Comparison of ENCODE assay signal across 20 cellular contexts in genomic region chr3:33989229-33989628, GRCh38.
"Had no signal": no experiment of that assay in that cellular context is flagged by ENCODE, and none has a peak within 500 bp of the region (broad histone marks: within the 10 kb centered on the region; RNA-seq: fewer than 3 reads in every experiment).

No MANE protein-coding gene starts in this region.

- DNase-seq: effector memory CD4-positive, alpha-beta T cell; foreskin keratinocyte; hippocampal formation; kidney glomerular epithelial cell; mesendoderm; naive B cell; psoas muscle; retina; right lobe of liver; stimulated activated CD4-positive, alpha-beta T cell treated with anti-CD3 and anti-CD28 coated beads, Interleukin-4, amount 100 ng/mL, for 1 hour; stimulated activated CD8-positive, alpha-beta memory T cell treated with anti-CD3 and anti-CD28 coated beads, Interleukin-4, amount 100 ng/mL, for 48 hours; stimulated activated naive CD8-positive, alpha-beta T cell treated with anti-CD3 and anti-CD28 coated beads, Interleukin-15, Interleukin-2, amounts not matched to agents 100 U/mL and 50 U/mL, for 24 hours; thyroid gland had no signal

- FAIRE-seq: islet of Langerhans, urothelium cell line had no signal

- H3K4me3 ChIP-seq: heart left ventricle, psoas muscle, right lobe of liver, suprapubic skin, thyroid gland had no signal

- ATAC-seq: foreskin keratinocyte; heart left ventricle; psoas muscle; right lobe of liver; stimulated activated effector memory CD8-positive, alpha-beta T cell treated with anti-CD3 and anti-CD28 coated beads, Interleukin-12 subunit alpha, Interleukin-12 subunit beta, amount 100 ng/mL, for 72 hours; stimulated activated naive CD8-positive, alpha-beta T cell treated with anti-CD3 and anti-CD28 coated beads, Interleukin-15, Interleukin-2, amounts not matched to agents 100 U/mL and 50 U/mL, for 24 hours had no signal

- H3K9me3 ChIP-seq: neutrophil, psoas muscle, right lobe of liver, suprapubic skin, thyroid gland had no signal

- H3K27ac ChIP-seq: epithelial cell of prostate, foreskin keratinocyte, heart left ventricle, neutrophil, psoas muscle, right lobe of liver, suprapubic skin, thyroid gland had no signal

- H3K4me1 ChIP-seq: foreskin keratinocyte, heart left ventricle, psoas muscle, right lobe of liver, suprapubic skin, thyroid gland had no signal

- H3K27me3 ChIP-seq: heart left ventricle, neutrophil, right lobe of liver, suprapubic skin, thyroid gland had no signal

- H3K36me3 ChIP-seq: heart left ventricle, neutrophil, right lobe of liver, suprapubic skin, thyroid gland had no signal
